ENCODE assay signal across 10 cellular contexts in the genomic region with DNA sequence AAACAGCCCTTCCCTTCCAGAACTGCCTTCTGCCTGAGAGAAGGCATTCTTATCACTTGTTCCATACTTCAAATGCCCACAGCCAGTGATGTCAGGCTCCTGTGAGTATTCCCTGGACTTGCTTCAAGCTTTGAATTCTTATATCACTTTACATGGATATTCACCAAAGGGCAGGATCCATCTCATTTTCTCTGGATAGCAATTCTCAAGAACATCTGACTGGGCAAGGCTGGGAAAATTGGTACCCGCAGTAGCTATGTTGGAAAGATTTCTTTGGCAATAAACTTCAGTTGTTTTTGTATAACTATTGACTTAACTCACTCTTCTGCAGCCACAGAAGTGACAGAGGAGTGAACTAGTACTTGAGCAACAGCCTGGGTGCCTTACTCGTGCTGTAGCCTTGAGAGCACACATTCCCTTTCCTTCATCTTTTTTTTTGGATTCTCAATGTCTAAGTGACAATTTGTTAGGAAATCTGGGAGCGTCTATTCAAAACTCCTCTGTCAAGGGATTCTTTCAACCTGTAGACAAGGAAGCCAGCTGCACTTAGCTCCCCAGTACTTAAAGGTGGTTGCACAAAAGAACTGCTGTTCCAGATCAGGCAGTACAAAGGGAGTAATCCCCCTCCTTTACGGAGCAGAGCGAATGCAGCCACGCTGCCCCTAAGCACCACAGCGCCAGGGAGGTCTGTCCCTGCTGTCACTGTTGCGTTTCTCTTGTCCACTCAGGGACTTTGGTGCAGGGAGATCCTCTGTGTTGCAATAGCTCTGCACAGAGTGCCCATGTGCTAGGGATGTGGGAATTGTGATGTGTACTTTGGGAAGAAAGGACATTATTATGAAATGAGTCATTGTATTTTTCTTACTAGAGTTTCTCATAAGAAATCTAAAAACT.
DNase-seq lines count a peak whose midpoint lies in the region; ATAC-seq and FAIRE-seq lines count a peak whose summit lies in the region.
"Had no signal": no experiment of that assay in that cellular context is flagged by ENCODE, and none has a peak within 500 bp of the region (broad histone marks: within the 10 kb centered on the region; RNA-seq: fewer than 3 reads in every experiment).

No MANE protein-coding gene starts in this region.

- peak overlapping the region; percentile 7 for H3K27ac Mint-ChIP-seq in activated T-cell treated with anti-CD3 and anti-CD28 coated beads, Interleukin-2, amount 50 U/mL, for 72 hours

- peak; percentile 79 for FAIRE-seq in urothelium cell line (lab: Jason Lieb, UNC)

- no peaks in the 10 kb centered on the region for H3K27me3 Mint-ChIP-seq in activated T-cell treated with anti-CD3 and anti-CD28 coated beads, Interleukin-2, amount 50 U/mL, for 72 hours (ENCODE audit: low read depth)

- no peaks in the 10 kb centered on the region for H3K9me3 Mint-ChIP-seq in activated T-cell treated with anti-CD3 and anti-CD28 coated beads, Interleukin-2, amount 50 U/mL, for 72 hours

- no peak for ATAC-seq in activated T-cell treated with anti-CD3 and anti-CD28 coated beads, Interleukin-2, amount 50 U/mL, for 72 hours (replicated peaks in 1 of 2)
- ATAC-seq in GM18520 (IDR thresholded peaks at IDR 0.05; ENCODE audit: unreplicated experiment) (no peak), GM21786 (IDR thresholded peaks at IDR 0.05; ENCODE audit: unreplicated experiment) (no peak)
- ATAC-seq: activated CD8-positive, alpha-beta T cell treated with anti-CD3 and anti-CD28 coated beads, Interleukin-2, amount 10 ng/mL, durations not matched to agents 7 days and 5 days had no signal

- no peak for DNase-seq in activated T-cell treated with anti-CD3 and anti-CD28 coated beads, Interleukin-2, amount 50 U/mL, for 72 hours
- no peak for DNase-seq in activated T-cell treated with anti-CD3 and anti-CD28 coated beads, Interleukin-2, amount 50 U/mL, for 48 hours
- DNase-seq in dermis blood vessel endothelial cell: peak; percentile 79
- DNase-seq in lung microvascular endothelial cell (ENCODE audit: low read depth in 2 of 2): peak; percentile 50 to 87
- peak; percentile 83 for DNase-seq in urothelium cell line (ENCODE audit: low spot score)
- no peak for DNase-seq in activated T-cell treated with anti-CD3 and anti-CD28 coated beads for 4 hours
- DNase-seq: activated CD8-positive, alpha-beta T cell treated with anti-CD3 and anti-CD28 coated beads, Interleukin-2, amount 10 ng/mL, durations not matched to agents 7 days and 5 days; occipital lobe had no signal

- H3K36me3 Mint-ChIP-seq in activated T-cell treated with anti-CD3 and anti-CD28 coated beads, Interleukin-2, amount 50 U/mL, for 72 hours (ENCODE audit: insufficient read depth in 2 of 2): peaks cover 4 to 5% of the 10 kb centered on the region in 2 donors

- H3K4me1 Mint-ChIP-seq in activated T-cell treated with anti-CD3 and anti-CD28 coated beads, Interleukin-2, amount 50 U/mL, for 72 hours (ENCODE audit: low read depth): peaks cover 24% of the 10 kb centered on the region

- H3K4me3 Mint-ChIP-seq in activated T-cell treated with anti-CD3 and anti-CD28 coated beads, Interleukin-2, amount 50 U/mL, for 72 hours: peak overlapping the region in 1 of 2 donors; percentile 4
- H3K4me3 Mint-ChIP-seq: activated CD8-positive, alpha-beta T cell treated with anti-CD3 and anti-CD28 coated beads, Interleukin-2, amount 10 ng/mL, durations not matched to agents 7 days and 5 days had no signal

Comparison
In these comparisons a context has a peak if more than half of its experiments do, and no peak if none do; other contexts are left out.
1. DNase-seq: peak in dermis blood vessel endothelial cell (single experiment), lung microvascular endothelial cell (2 of 2) and urothelium cell line (single experiment); none in activated T-cell treated with anti-CD3 and anti-CD28 coated beads, Interleukin-2, amount 50 U/mL, for 72 hours (0 of 2), activated T-cell treated with anti-CD3 and anti-CD28 coated beads, Interleukin-2, amount 50 U/mL, for 48 hours (0 of 2) and activated T-cell treated with anti-CD3 and anti-CD28 coated beads for 4 hours (single experiment).